Comparison of ENCODE assay signal across 27 cellular contexts in genomic region chr1:2351723-2352122, GRCh38. TPM values are rescaled to one million over a fixed set of nuclear protein-coding genes. Genes with fewer than 3 reads are reported as not detected.
DNase-seq lines count a peak whose midpoint lies in the region; ATAC-seq and TF ChIP-seq lines count a peak whose summit lies in the region.
"Had no signal": no experiment of that assay in that cellular context is flagged by ENCODE, and none has a peak within 500 bp of the region (broad histone marks: within the 10 kb centered on the region; RNA-seq: fewer than 3 reads in every experiment).

No MANE protein-coding gene starts in this region.

- H3K27ac Mint-ChIP-seq in GM23338 (no peak overlapping the region), nephron progenitor cell (peak overlapping the region; percentile 8)

- H3K4me1 ChIP-seq in GM23338 (ENCODE audit: insufficient read depth) (no peaks in the 10 kb centered on the region), tibial artery (peaks cover 0 to 26% (median 25%) of the 10 kb centered on the region in 4 donors)
- H3K4me1 ChIP-seq: Peyer's patch had no signal

- H3F3A ChIP-seq in GM23338 (replicated peaks; ENCODE audit: low read depth) = 0 out of 2 replicates have a peak, but pooled peaks cover 3% of the 10 kb centered on the region

- ATAC-seq in Right ventricle myocardium superior (ENCODE audit: poor library complexity) (no peak), GM23338 (no peak)

- intact Hi-C loops in cardiac septum (cut with DNase I) (no loop called here), Right ventricle myocardium superior (cut with DNase I) (no loop called here), tibial artery (cut with DNase I; ENCODE audit: low total_unique reads) (no loop called here)

- no peaks in the 10 kb centered on the region for H4K20me1 ChIP-seq in GM23338 (replicated peaks; ENCODE audit: insufficient read depth)

- no peak for TF ChIP-seq CTCF in GM23338 (conservative IDR thresholded peaks at IDR 0.05; ENCODE audit: low read depth in 2 of 2)
- no peak for TF ChIP-seq CTCF in nephron progenitor cell (IDR thresholded peaks at IDR 0.05)
- no peak for TF ChIP-seq CTCF in tibial artery (IDR thresholded peaks at IDR 0.05)

- H3K4me3 Mint-ChIP-seq in GM23338 (no peak overlapping the region), nephron progenitor cell (no peak overlapping the region)
- H3K4me3 Mint-ChIP-seq: CD8-positive, alpha-beta memory T cell; IgD-negative memory B cell had no signal

- H3K36me3 Mint-ChIP-seq in GM23338 (ENCODE audit: low read depth) (no peaks in the 10 kb centered on the region; the same call in 2 of the 3 replicates), nephron progenitor cell (ENCODE audit: low read depth) (no peaks in the 10 kb centered on the region)
- H3K36me3 Mint-ChIP-seq: CD8-positive, alpha-beta memory T cell; IgD-negative memory B cell had no signal

- no peak overlapping the region for H2AFZ ChIP-seq in GM23338

- DNase-seq in cardiac septum (ENCODE audit: low spot score) (peak; percentile 46), Right ventricle myocardium superior (no peak), GM23338 (ENCODE audit: low spot score) (no peak), nephron progenitor cell (no peak), tibial artery (peak; percentile 10 to 41), NCI-H748 (lab: John Stamatoyannopoulos, UW; ENCODE audit: unreplicated experiment) (no peak)
- DNase-seq in stimulated activated CD4-positive, alpha-beta T cell treated with anti-CD3 and anti-CD28 coated beads, Interleukin-15, amount 100 ng/mL, for 24 hours = no peak
- no peak for DNase-seq in effector CD4-positive, alpha-beta T cell
- DNase-seq: C1 segment of cervical spinal cord, DMS 273 treated with DMSO at 0.1 percent for 48 hours, DMS79, EL, GDM1, MM.1S, NCI-H1048, NCI-H1417, NCI-H1694, NCI-H2029 treated with DMSO at 0.1 percent for 48 hours, NCI-H446 treated with DMSO at 0.1 percent for 48 hours, NCI-H526, OCI-M1, Peyer's patch, SK-N-SH had no signal

- H3K27me3 Mint-ChIP-seq in GM23338 (ENCODE audit: insufficient read depth, low read depth, poor library complexity) = peaks cover 10% of the 10 kb centered on the region
- peaks cover 6% of the 10 kb centered on the region for H3K27me3 Mint-ChIP-seq in nephron progenitor cell (ENCODE audit: low read depth, poor library complexity)
- H3K27me3 Mint-ChIP-seq: CD8-positive, alpha-beta memory T cell; IgD-negative memory B cell had no signal

- peak overlapping the region; percentile 69; the same call in 1 of the 2 replicates for H3K27ac ChIP-seq in GM23338 (ENCODE audit: low read depth)
- no peak overlapping the region for H3K27ac ChIP-seq in tibial artery
- H3K27ac ChIP-seq: HL-60, KMS-11, Peyer's patch had no signal

- H3K4me1 Mint-ChIP-seq in GM23338 (peaks cover 5% of the 10 kb centered on the region; the same call in 2 of the 3 replicates), nephron progenitor cell (peaks cover 53% of the 10 kb centered on the region)
- H3K4me1 Mint-ChIP-seq: CD8-positive, alpha-beta memory T cell had no signal

- no peaks in the 10 kb centered on the region for H3K9me2 ChIP-seq in GM23338 (ENCODE audit: insufficient read depth)
- H3K9me2 ChIP-seq: SK-N-SH had no signal

- H3K36me3 ChIP-seq in GM23338 (ENCODE audit: insufficient read depth) (no peaks in the 10 kb centered on the region), tibial artery (no peaks in the 10 kb centered on the region)
- H3K36me3 ChIP-seq: Peyer's patch had no signal

- H3K9me3 Mint-ChIP-seq in GM23338 (peaks cover 3% of the 10 kb centered on the region; the same call in 1 of the 3 replicates), nephron progenitor cell (no peaks in the 10 kb centered on the region)
- H3K9me3 Mint-ChIP-seq: CD8-positive, alpha-beta memory T cell; IgD-negative memory B cell had no signal

- H3K4me2 ChIP-seq in GM23338 = no peak overlapping the region
- H3K4me2 ChIP-seq: KMS-11, SK-N-SH had no signal

- H3K9me3 ChIP-seq in tibial artery = no peaks in the 10 kb centered on the region
- H3K9me3 ChIP-seq: Peyer's patch, SK-N-SH had no signal

- H3K27me3 ChIP-seq in GM23338 (ENCODE audit: insufficient read depth) (no peaks in the 10 kb centered on the region), tibial artery (no peaks in the 10 kb centered on the region)
- H3K27me3 ChIP-seq: Peyer's patch had no signal

- H3K79me2 ChIP-seq in GM23338 (replicated peaks; ENCODE audit: insufficient read depth) = no peaks in the 10 kb centered on the region

- H3K4me3 ChIP-seq in GM23338 (no peak overlapping the region), tibial artery (no peak overlapping the region)
- H3K4me3 ChIP-seq: Peyer's patch had no signal

TF ChIP-seq in GM23338, 12 proteins besides CTCF, POLR2A, EP300 and RAD21 (continues in another document):
- TF ChIP-seq ETS1 (IDR thresholded peaks at IDR 0.05) (no peak), EZH2phosphoT487 (IDR thresholded peaks at IDR 0.05; ENCODE audit: unreplicated experiment) (no peak), POLR2AphosphoS5 (IDR thresholded peaks at IDR 0.05; ENCODE audit: low read depth) (no peak), NANOG (IDR thresholded peaks at IDR 0.05; ENCODE audit: borderline replicate concordance) (no peak), EZH2 (IDR thresholded peaks at IDR 0.05; ENCODE audit: low read depth, unreplicated experiment) (no peak), ZNF114 (CRISPR knock-in tag; IDR thresholded peaks at IDR 0.05) (no peak), REST (IDR thresholded peaks at IDR 0.05; ENCODE audit: unreplicated experiment) (no peak), JUNB (IDR thresholded peaks at IDR 0.05; ENCODE audit: unreplicated experiment) (no peak), ZNF331 (CRISPR knock-in tag; IDR thresholded peaks at IDR 0.05; ENCODE audit: low read depth) (no peak)

RNA-seq across cellular contexts. Expression of gene MORN1, which starts 39.6 kb away (rescaled TPM):
- total RNA-seq in cardiac septum = 3.6 TPM
- total RNA-seq in Right ventricle myocardium superior = 5.0 TPM
- total RNA-seq in GM23338 (2014; rRNA removed; shearing (Covaris generic)) = 6.6 and 11.1 TPM in 2 replicates
- polyA plus RNA-seq in GM23338 (2016; fragmentation: Nextera tagmentation; extraction: Ambion mirVana) = 4.7 and 4.8 TPM in 2 replicates

RNA-seq across cellular contexts. Expression of gene RER1, which starts 39.9 kb away (rescaled TPM):
- total RNA-seq in cardiac septum (81.9 TPM), Right ventricle myocardium superior (81.8 TPM)
- total RNA-seq in GM23338 (2014; rRNA removed; shearing (Covaris generic)) = 50.9 and 58.4 TPM in 2 replicates
- polyA plus RNA-seq in GM23338 (2016; fragmentation: Nextera tagmentation; extraction: Ambion mirVana) = 91.9 and 99.5 TPM in 2 replicates

Comparison
In these comparisons a context has a peak if more than half of its experiments do, and no peak if none do; other contexts are left out.
1. DNase-seq: peak in cardiac septum (single experiment) and tibial artery (2 of 2); none in Right ventricle myocardium superior (single experiment), GM23338 (single experiment), nephron progenitor cell (single experiment), stimulated activated CD4-positive, alpha-beta T cell treated with anti-CD3 and anti-CD28 coated beads, Interleukin-15, amount 100 ng/mL, for 24 hours (single experiment), effector CD4-positive, alpha-beta T cell (single experiment) and NCI-H748 (single experiment).